ENCODE assay signal across 20 cellular contexts in genomic region chr4:7023486-7023885, GRCh38.
"Had no signal": no experiment of that assay in that cellular context is flagged by ENCODE, and none has a peak within 500 bp of the region (broad histone marks: within the 10 kb centered on the region; RNA-seq: fewer than 3 reads in every experiment).

No MANE protein-coding gene starts in this region.

- H3K27me3 ChIP-seq: brain microvascular endothelial cell, dorsolateral prefrontal cortex, gastroesophageal sphincter, sigmoid colon, upper lobe of right lung had no signal

- H3K9me3 ChIP-seq: gastroesophageal sphincter, sigmoid colon, upper lobe of right lung had no signal

- H3K4me1 ChIP-seq: gastroesophageal sphincter, sigmoid colon, upper lobe of right lung had no signal

- H3K4me1 Mint-ChIP-seq: nephron had no signal

- ATAC-seq: activated CD8-positive, alpha-beta T cell treated with anti-CD3 and anti-CD28 coated beads, Interleukin-2, amount 10 ng/mL, durations not matched to agents 7 days and 5 days; activated naive CD4-positive, alpha-beta T cell treated with anti-CD3 and anti-CD28 coated beads, Interleukin-2, amount 50 U/mL, for 72 hours; gastroesophageal sphincter; left ventricle myocardium superior had no signal

- H3K4me3 ChIP-seq: dorsolateral prefrontal cortex, gastroesophageal sphincter, sigmoid colon, upper lobe of right lung had no signal

- H3K27me3 Mint-ChIP-seq: activated CD4-positive, alpha-beta T cell treated with anti-CD3 and anti-CD28 coated beads, Interleukin-2, amount 10 ng/mL, durations not matched to agents 7 days and 5 days had no signal

- H3K27ac ChIP-seq: brain microvascular endothelial cell, gastroesophageal sphincter, sigmoid colon, upper lobe of right lung had no signal

- H3K9me3 Mint-ChIP-seq: activated CD4-positive, alpha-beta T cell treated with anti-CD3 and anti-CD28 coated beads, Interleukin-2, amount 10 ng/mL, durations not matched to agents 7 days and 5 days; activated naive CD4-positive, alpha-beta T cell treated with anti-CD3 and anti-CD28 coated beads, Interleukin-2, amount 50 U/mL, for 72 hours; endodermal cell; nephron; T-helper 1 cell treated with Interleukin-12 subunit alpha and Interleukin-12 subunit beta and Interleukin-4 antibody, amounts not matched to agents 30 μg/mL and 1 μg/mL, for 36 hours had no signal

- DNase-seq: activated CD4-positive, alpha-beta T cell treated with anti-CD3 and anti-CD28 coated beads, Interleukin-2, amount 10 ng/mL, durations not matched to agents 7 days and 5 days; activated CD4-positive, CD25-positive, alpha-beta regulatory T cell; activated CD8-positive, alpha-beta T cell treated with anti-CD3 and anti-CD28 coated beads, Interleukin-2, amount 10 ng/mL, durations not matched to agents 7 days and 5 days; activated gamma-delta T cell; brain microvascular endothelial cell; central memory CD4-positive, alpha-beta T cell; dorsolateral prefrontal cortex; endodermal cell; hypothalamus; left ventricle myocardium superior; nucleus accumbens; sigmoid colon; stimulated activated CD4-positive, alpha-beta T cell treated with anti-CD3 and anti-CD28 coated beads, Interleukin-4, amount 100 ng/mL, for 1 hour; stimulated activated naive CD4-positive, alpha-beta T cell treated with Interleukin-2 at 50 U/mL for 16 hours; upper lobe of right lung had no signal

- H3K27ac Mint-ChIP-seq: activated CD4-positive, alpha-beta T cell treated with anti-CD3 and anti-CD28 coated beads, Interleukin-2, amount 10 ng/mL, durations not matched to agents 7 days and 5 days; activated T-helper 1 cell treated with anti-CD3 and anti-CD28 coated beads, Interleukin-12 subunit alpha, Interleukin-12 subunit beta, Interleukin-2, Interleukin-4 antibody, amounts not matched to agents 30 ng/mL and 10 ng/mL and 1 ng/mL, durations not matched to agents 14 hours and 24 hours and 36 hours; endodermal cell; nephron; T-helper 1 cell treated with Interleukin-12 subunit alpha and Interleukin-12 subunit beta and Interleukin-4 antibody, amounts not matched to agents 30 μg/mL and 1 μg/mL, for 36 hours had no signal

- H3K4me3 Mint-ChIP-seq: activated CD4-positive, alpha-beta T cell treated with anti-CD3 and anti-CD28 coated beads, Interleukin-2, amount 10 ng/mL, durations not matched to agents 7 days and 5 days; activated CD8-positive, alpha-beta T cell treated with anti-CD3 and anti-CD28 coated beads, Interleukin-2, amount 10 ng/mL, durations not matched to agents 7 days and 5 days; activated T-helper 1 cell treated with anti-CD3 and anti-CD28 coated beads, Interleukin-12 subunit alpha, Interleukin-12 subunit beta, Interleukin-2, Interleukin-4 antibody, amounts not matched to agents 30 ng/mL and 10 ng/mL and 1 ng/mL, durations not matched to agents 14 hours and 24 hours and 36 hours; endodermal cell; nephron; T-helper 1 cell treated with Interleukin-12 subunit alpha and Interleukin-12 subunit beta and Interleukin-4 antibody, amounts not matched to agents 30 μg/mL and 1 μg/mL, for 36 hours had no signal
